Comparison of ENCODE assay signal across 1 cellular context in genomic region chr7:50467817-50468610, GRCh38.
A peak's percentile ranks its signal among the peaks of the same experiment; 100 is the strongest.
TF ChIP-seq lines count a peak whose summit lies in the region.

No MANE protein-coding gene starts in this region.

TF ChIP-seq in HepG2, 621 proteins besides CTCF, POLR2A, EP300 and RAD21 (continued from another document and continues in another):
- TF ChIP-seq HIC2 (CRISPR knock-in tag; IDR thresholded peaks at IDR 0.05; ENCODE audit: low read depth) (no peak), CBFB (CRISPR knock-in tag; IDR thresholded peaks at IDR 0.05) (0 out of 2 replicates have a peak, but pooled peaks have one; percentile 55), SRF (IDR thresholded peaks at IDR 0.05; ENCODE audit: low read depth, low read length) (no peak), MTF1 (CRISPR knock-in tag; IDR thresholded peaks at IDR 0.05) (no peak), ETV5 (CRISPR knock-in tag; IDR thresholded peaks at IDR 0.05; ENCODE audit: borderline replicate concordance) (no peak), ZNF362 (CRISPR knock-in tag; IDR thresholded peaks at IDR 0.05; ENCODE audit: borderline replicate concordance) (0 out of 2 replicates have a peak, but pooled peaks have one; percentile 23), ZNF383 (CRISPR knock-in tag; IDR thresholded peaks at IDR 0.05; ENCODE audit: borderline replicate concordance) (no peak), DMTF1 (CRISPR knock-in tag; IDR thresholded peaks at IDR 0.05) (no peak), AHDC1 (CRISPR knock-in tag; IDR thresholded peaks at IDR 0.05; ENCODE audit: borderline replicate concordance) (no peak), BRF2 (CRISPR knock-in tag; IDR thresholded peaks at IDR 0.05) (no peak), POLR2G (IDR thresholded peaks at IDR 0.05; ENCODE audit: low read depth, low read length) (no peak), ZNF138 (CRISPR knock-in tag; IDR thresholded peaks at IDR 0.05; ENCODE audit: low read depth) (no peak), ZNF550 (CRISPR knock-in tag; IDR thresholded peaks at IDR 0.05; ENCODE audit: borderline replicate concordance) (no peak), DR1 (CRISPR knock-in tag; IDR thresholded peaks at IDR 0.05) (no peak), MTA3 (CRISPR knock-in tag; IDR thresholded peaks at IDR 0.05) (no peak), NPAS2 (CRISPR knock-in tag; IDR thresholded peaks at IDR 0.05; ENCODE audit: borderline replicate concordance) (no peak), ETS1 (CRISPR knock-in tag; IDR thresholded peaks at IDR 0.05) (no peak), ZNF142 (CRISPR knock-in tag; IDR thresholded peaks at IDR 0.05) (no peak), SP5 (CRISPR knock-in tag; IDR thresholded peaks at IDR 0.05; ENCODE audit: borderline replicate concordance, low read depth) (no peak), SOX6 (IDR thresholded peaks at IDR 0.05) (no peak), SOX6 (CRISPR knock-in tag; IDR thresholded peaks at IDR 0.05) (no peak), KDM2A (CRISPR knock-in tag; IDR thresholded peaks at IDR 0.05; ENCODE audit: borderline replicate concordance, low read depth) (peak; percentile 84; the same call in 1 of the 2 replicates), ARID3A (IDR thresholded peaks at IDR 0.05; ENCODE audit: low read depth, low read length) (no peak), LRRFIP1 (CRISPR knock-in tag; conservative IDR thresholded peaks at IDR 0.05) (no peak), RBM39 (IDR thresholded peaks at IDR 0.05; ENCODE audit: low read depth, low read length, poor library complexity, severe bottlenecking) (no peak), PCBP2 (optimal IDR thresholded peaks at IDR 0.05; ENCODE audit: low read depth, low read length, poor library complexity, severe bottlenecking) (no peak)
